8 cellular contexts compared by ENCODE assay signal in the genomic region with DNA sequence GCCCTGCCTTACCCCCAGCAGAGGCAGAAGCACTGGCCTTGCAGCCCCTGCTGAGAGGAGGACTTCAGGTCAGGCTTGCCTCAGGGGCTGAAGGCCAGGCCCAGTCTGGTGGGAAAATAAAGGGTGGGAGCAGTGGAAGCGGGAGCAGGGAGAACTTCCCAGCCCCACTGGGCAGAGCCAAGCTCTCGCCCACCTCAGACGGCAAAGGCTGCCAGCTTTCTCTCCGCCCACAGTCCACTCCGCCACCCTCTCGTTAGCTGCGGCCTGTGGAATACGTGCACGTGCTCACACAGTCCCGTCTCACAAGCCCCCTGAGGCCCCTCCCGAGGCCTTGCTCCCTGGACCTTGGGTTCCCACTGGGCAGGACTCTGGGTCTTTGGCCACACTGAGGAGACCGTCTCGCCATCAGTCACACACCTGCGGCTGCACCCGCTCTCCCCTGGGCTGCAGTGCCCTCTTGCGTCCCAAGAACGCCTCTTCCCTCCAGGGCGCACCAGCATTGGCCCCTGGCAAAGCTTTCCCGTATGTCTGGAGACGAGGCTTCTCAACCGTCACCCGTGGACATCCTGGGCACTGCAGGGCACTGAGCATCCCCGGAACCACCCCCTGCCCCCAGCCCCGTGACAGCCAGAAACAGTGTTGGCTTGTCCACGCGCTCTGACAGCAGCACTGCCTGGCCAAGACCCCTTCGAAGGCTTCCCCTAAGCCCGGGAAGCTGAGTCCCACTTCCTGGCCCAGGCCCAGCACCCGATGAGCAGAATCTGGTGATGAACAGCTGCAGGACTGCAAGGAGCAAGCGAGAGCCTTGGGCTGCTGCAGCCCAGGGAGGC. TPM values are rescaled to one million over a fixed set of nuclear protein-coding genes. Genes with fewer than 3 reads are reported as not detected.
DNase-seq lines count a peak whose midpoint lies in the region; ATAC-seq, FAIRE-seq and TF ChIP-seq lines count a peak whose summit lies in the region.

No MANE protein-coding gene starts in this region.

- peak; percentile 79 for ATAC-seq in gastroesophageal sphincter

- no peaks in the 10 kb centered on the region for H3K27me3 ChIP-seq in Loucy (ENCODE audit: insufficient read depth, low read length, poor library complexity, severe bottlenecking)
- H3K27me3 ChIP-seq in SJCRH30 = no peaks in the 10 kb centered on the region
- H3K27me3 ChIP-seq in gastroesophageal sphincter = peaks cover 38% of the 10 kb centered on the region
- no peaks in the 10 kb centered on the region for H3K27me3 ChIP-seq in parathyroid adenoma (ENCODE audit: control insufficient read depth, insufficient read depth, low read length)

- TF ChIP-seq CTCF in Loucy (conservative IDR thresholded peaks at IDR 0.05; ENCODE audit: low read length) (peak; percentile 64), gastroesophageal sphincter (IDR thresholded peaks at IDR 0.05) (peak in 3 of 4 experiments; percentile 68 to 80 (median 76)), parathyroid adenoma (IDR thresholded peaks at IDR 0.05) (peak; percentile 89)

- H4K20me1 ChIP-seq in Loucy (ENCODE audit: insufficient read depth, low read length, poor library complexity, severe bottlenecking) = no peaks in the 10 kb centered on the region

- no peaks in the 10 kb centered on the region for H3K9me3 ChIP-seq in Loucy (ENCODE audit: insufficient read depth, low read depth, low read length)
- H3K9me3 ChIP-seq in SJCRH30 (replicated peaks) = no peaks in the 10 kb centered on the region
- H3K9me3 ChIP-seq in gastroesophageal sphincter = no peaks in the 10 kb centered on the region
- no peaks in the 10 kb centered on the region for H3K9me3 ChIP-seq in parathyroid adenoma (ENCODE audit: control insufficient read depth, low read length)

- H3K9ac ChIP-seq in Loucy (ENCODE audit: low read depth, low read length, poor library complexity, severe bottlenecking) (no peak overlapping the region), parathyroid adenoma (no peak overlapping the region)

- H3K36me3 ChIP-seq in Loucy (ENCODE audit: insufficient read depth, low read length) (no peaks in the 10 kb centered on the region; the same call in 1 of the 2 replicates), SJCRH30 (no peaks in the 10 kb centered on the region), gastroesophageal sphincter (peaks cover 0 to 12% of the 10 kb centered on the region in 2 donors), parathyroid adenoma (ENCODE audit: control insufficient read depth, insufficient read depth, low read length) (no peaks in the 10 kb centered on the region)

- no peak for TF ChIP-seq POLR2A in gastroesophageal sphincter (IDR thresholded peaks at IDR 0.05)

- H3K4me3 ChIP-seq in Loucy (ENCODE audit: low read length, poor library complexity, severe bottlenecking) = no peak overlapping the region
- H3K4me3 ChIP-seq in SJCRH30 = no peak overlapping the region
- no peak overlapping the region for H3K4me3 ChIP-seq in gastroesophageal sphincter
- no peak overlapping the region for H3K4me3 ChIP-seq in parathyroid adenoma (ENCODE audit: low read depth, low read length)

- H3F3A ChIP-seq in Loucy (ENCODE audit: low read depth) = no peaks in the 10 kb centered on the region

- H3K9me2 ChIP-seq in Loucy (replicated peaks; ENCODE audit: low read depth, low read length) = no peaks in the 10 kb centered on the region

- no peak overlapping the region for H3K4me2 ChIP-seq in Loucy (ENCODE audit: low read depth, low read length, poor library complexity, severe bottlenecking)
- peak overlapping the region; percentile 34 for H3K4me2 ChIP-seq in parathyroid adenoma (ENCODE audit: low read length)

- H3K27ac ChIP-seq in SJCRH30 = no peak overlapping the region
- no peak overlapping the region for H3K27ac ChIP-seq in gastroesophageal sphincter
- no peak overlapping the region for H3K27ac ChIP-seq in parathyroid adenoma

- no peak for TF ChIP-seq EP300 in gastroesophageal sphincter (IDR thresholded peaks at IDR 0.05)

- H3K4me1 ChIP-seq in Loucy (ENCODE audit: insufficient read depth, low read length, poor library complexity, severe bottlenecking) (no peaks in the 10 kb centered on the region), SJCRH30 (peaks cover 17% of the 10 kb centered on the region), gastroesophageal sphincter (peaks cover 0 to 8% (median 0%) of the 10 kb centered on the region in 3 donors), parathyroid adenoma (no peaks in the 10 kb centered on the region)

- DNase-seq in NCI-H2081 (lab: John Stamatoyannopoulos, UW) (peak; percentile 79 to 82), NCI-H2081 treated with DMSO at 0.1 percent for 48 hours (lab: John Stamatoyannopoulos, UW) (no peak), SJCRH30 (peak; percentile 60 to 67), urothelium cell line (ENCODE audit: low spot score) (peak; percentile 75)
- DNase-seq in activated naive CD4-positive, alpha-beta T cell treated with Interleukin-2 at 50 U/mL for 16 hours = peak; percentile 78

- no peak for FAIRE-seq in urothelium cell line (lab: Jason Lieb, UNC)

- WGBS in gastroesophageal sphincter (ENCODE audit: low coverage in 1 of 2), 2 donors = 4% methylated on average over 7 of the region's 30 CpGs; no CpG with 5 or more reads in 1 of the 2 donors

- no peaks in the 10 kb centered on the region for H3K79me2 ChIP-seq in Loucy (ENCODE audit: insufficient read depth, low read length)
- no peaks in the 10 kb centered on the region for H3K79me2 ChIP-seq in parathyroid adenoma

- H2AFZ ChIP-seq in Loucy (ENCODE audit: low read length) (no peak overlapping the region), parathyroid adenoma (peak overlapping the region; percentile 47)

RNA-seq across cellular contexts. Expression of a gene that starts 8.3 kb away (rescaled TPM):
- total RNA-seq in SJCRH30 (2014; rRNA removed; shearing (Covaris generic)) = 81.4 and 96.8 TPM in 2 replicates
- 10 to 100 TPM; 47.7 to 93.5 (median 55.8) TPM for total RNA-seq in gastroesophageal sphincter

RNA-seq across cellular contexts. Expression of a gene that starts 9.6 kb away (rescaled TPM):
- 20.9 and 21.1 TPM in 2 replicates for total RNA-seq in SJCRH30 (2014; rRNA removed; shearing (Covaris generic))
- total RNA-seq in gastroesophageal sphincter = 10 to 100 TPM; 26.0 to 58.8 (median 32.9) TPM

RNA-seq across cellular contexts. Expression of a gene that starts 19.7 kb away (rescaled TPM):
- total RNA-seq in SJCRH30 (2014; rRNA removed; shearing (Covaris generic)) = 25.6 and 27.5 TPM in 2 replicates
- 10 to 100 TPM; 19.9 to 47.6 (median 24.3) TPM for total RNA-seq in gastroesophageal sphincter

RNA-seq across cellular contexts. Expression of a gene that starts 34.9 kb away (rescaled TPM):
- 140 and 149 TPM in 2 replicates for total RNA-seq in SJCRH30 (2014; rRNA removed; shearing (Covaris generic))
- total RNA-seq in gastroesophageal sphincter = 100 to 1,000 TPM in 3 of 4 donors, 10 to 100 TPM in 1; 61.1 to 169 (median 136) TPM

RNA-seq across cellular contexts. Expression of a gene that starts 39.6 kb away (rescaled TPM):
- total RNA-seq in SJCRH30 (2014; rRNA removed; shearing (Covaris generic)) = 4.8 and 5.7 TPM in 2 replicates
- 10 to 100 TPM; 11.7 to 25.4 (median 19.9) TPM for total RNA-seq in gastroesophageal sphincter
